16 cellular contexts compared by ENCODE assay signal in the genomic region with DNA sequence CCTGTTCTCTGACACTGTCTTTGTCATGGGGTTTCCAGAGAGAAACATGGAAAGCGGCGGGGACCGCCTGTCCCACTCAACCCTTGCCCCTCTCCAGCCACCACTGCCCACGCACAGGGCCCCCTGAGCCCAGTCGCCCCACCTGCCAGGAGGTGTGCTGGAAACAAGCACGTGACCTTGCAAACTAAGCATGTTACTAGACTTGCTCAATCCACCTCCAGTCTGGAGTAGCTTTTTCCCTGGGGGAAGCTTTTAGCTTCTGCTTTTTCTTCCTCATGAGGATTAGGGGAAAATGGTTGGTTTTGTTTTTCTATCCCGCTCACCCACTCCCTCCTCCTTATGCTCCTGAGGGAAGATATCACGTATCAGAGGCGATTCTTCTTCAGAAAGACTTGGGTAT.
DNase-seq lines count a peak whose midpoint lies in the region; ATAC-seq and TF ChIP-seq lines count a peak whose summit lies in the region.
"Had no signal": no experiment of that assay in that cellular context is flagged by ENCODE, and none has a peak within 500 bp of the region (broad histone marks: within the 10 kb centered on the region; RNA-seq: fewer than 3 reads in every experiment).

No MANE protein-coding gene starts in this region.

- H3K36me3 ChIP-seq in GM23338 (ENCODE audit: insufficient read depth): no peaks in the 10 kb centered on the region
- no peaks in the 10 kb centered on the region for H3K36me3 ChIP-seq in smooth muscle cell (ENCODE audit: low read depth)
- H3K36me3 ChIP-seq in gastroesophageal sphincter: no peaks in the 10 kb centered on the region

- ATAC-seq in GM23338 (no peak), GM18502 (IDR thresholded peaks at IDR 0.05; ENCODE audit: poor library complexity, unreplicated experiment) (no peak), gastroesophageal sphincter (no peak)
- ATAC-seq: Right ventricle myocardium inferior had no signal

- no peaks in the 10 kb centered on the region for H3K27me3 ChIP-seq in GM23338 (ENCODE audit: insufficient read depth)
- peaks cover 6% of the 10 kb centered on the region for H3K27me3 ChIP-seq in smooth muscle cell (ENCODE audit: low read depth)
- H3K27me3 ChIP-seq in gastroesophageal sphincter: no peaks in the 10 kb centered on the region

- H3K4me3 ChIP-seq in GM23338: no peak overlapping the region
- H3K4me3 ChIP-seq in smooth muscle cell: no peak overlapping the region
- H3K4me3 ChIP-seq in gastroesophageal sphincter: no peak overlapping the region

- H3K9me3 Mint-ChIP-seq in GM23338: no peaks in the 10 kb centered on the region
- H3K9me3 Mint-ChIP-seq in mesothelial cell of epicardium: no peaks in the 10 kb centered on the region
- H3K9me3 Mint-ChIP-seq: H9 had no signal

- H3K9me3 ChIP-seq in smooth muscle cell (replicated peaks; ENCODE audit: low read depth): no peaks in the 10 kb centered on the region
- H3K9me3 ChIP-seq in gastroesophageal sphincter: no peaks in the 10 kb centered on the region
- H3K9me3 ChIP-seq: Caco-2 had no signal

- H2AFZ ChIP-seq in GM23338 (peak overlapping the region; percentile 53; the same call in 1 of the 2 replicates), smooth muscle cell (ENCODE audit: low read depth) (no peak overlapping the region)

- TF ChIP-seq POLR2A in gastroesophageal sphincter (IDR thresholded peaks at IDR 0.05): no peak

- TF ChIP-seq EP300 in gastroesophageal sphincter (IDR thresholded peaks at IDR 0.05): no peak

- no peaks in the 10 kb centered on the region for H3K9me2 ChIP-seq in GM23338 (ENCODE audit: insufficient read depth)

- H4K20me1 ChIP-seq in GM23338 (replicated peaks; ENCODE audit: insufficient read depth) (no peaks in the 10 kb centered on the region), smooth muscle cell (ENCODE audit: low read depth) (no peaks in the 10 kb centered on the region)

- H3K27ac ChIP-seq in GM23338 (ENCODE audit: low read depth) (no peak overlapping the region), smooth muscle cell (ENCODE audit: low read depth) (peak overlapping the region; percentile 31), gastroesophageal sphincter (no peak overlapping the region)

- no peak for DNase-seq in GM23338 (ENCODE audit: low spot score)
- DNase-seq in NCI-H2171 (lab: John Stamatoyannopoulos, UW): peak; percentile 55
- DNase-seq in mesothelial cell of epicardium (ENCODE audit: low spot score in 2 of 2, unreplicated experiment in 2 of 2): no peak
- DNase-seq in smooth muscle cell (lab: John Stamatoyannopoulos, UW; ENCODE audit: unreplicated experiment): no peak
- no peak for DNase-seq in NCI-H1417 (lab: John Stamatoyannopoulos, UW)
- DNase-seq in NCI-H1436 (lab: John Stamatoyannopoulos, UW): no peak
- DNase-seq: Caco-2, H9, NCI-H1105 treated with DMSO at 0.1 percent for 48 hours, NCI-H187, NCI-H2107, NCI-H446, NCI-H69 had no signal

- H3K4me2 ChIP-seq in GM23338 (no peak overlapping the region), smooth muscle cell (peak overlapping the region; percentile 44)

- no peak for TF ChIP-seq CTCF in GM23338 (conservative IDR thresholded peaks at IDR 0.05; ENCODE audit: low read depth in 2 of 2)
- TF ChIP-seq CTCF in mesothelial cell of epicardium (IDR thresholded peaks at IDR 0.05; ENCODE audit: unreplicated experiment): no peak
- TF ChIP-seq CTCF in smooth muscle cell (IDR thresholded peaks at IDR 0.05; ENCODE audit: borderline replicate concordance, insufficient read depth, poor library complexity, severe bottlenecking): no peak
- no peak for TF ChIP-seq CTCF in gastroesophageal sphincter (IDR thresholded peaks at IDR 0.05)

- H3K4me1 Mint-ChIP-seq in GM23338 (no peaks in the 10 kb centered on the region; the same call in 1 of the 3 replicates), mesothelial cell of epicardium (peaks cover 38% of the 10 kb centered on the region)

- no peaks in the 10 kb centered on the region for H3K4me1 ChIP-seq in GM23338 (ENCODE audit: insufficient read depth)
- H3K4me1 ChIP-seq in smooth muscle cell (ENCODE audit: low read depth): no peaks in the 10 kb centered on the region
- H3K4me1 ChIP-seq in gastroesophageal sphincter: no peaks in the 10 kb centered on the region

- no peaks in the 10 kb centered on the region for H3K36me3 Mint-ChIP-seq in GM23338 (ENCODE audit: low read depth)
- no peaks in the 10 kb centered on the region for H3K36me3 Mint-ChIP-seq in mesothelial cell of epicardium

- H3K27ac Mint-ChIP-seq in GM23338 (no peak overlapping the region), mesothelial cell of epicardium (peak overlapping the region; percentile 86)

- H3K27me3 Mint-ChIP-seq in GM23338 (ENCODE audit: insufficient read depth, low read depth, poor library complexity) (peaks cover 7% of the 10 kb centered on the region), mesothelial cell of epicardium (ENCODE audit: low read depth) (no peaks in the 10 kb centered on the region)

- WGBS in smooth muscle cell (ENCODE audit: low lambda C conversion rate): 65% methylated on average over 9 of the region's 9 CpGs
- 80 to 87% methylated on average over 2 to 8 of the region's 9 CpGs for WGBS in gastroesophageal sphincter (ENCODE audit: low coverage in 1 of 2), 2 donors

- H3K79me2 ChIP-seq in GM23338 (replicated peaks; ENCODE audit: insufficient read depth): no peaks in the 10 kb centered on the region
- H3K79me2 ChIP-seq in smooth muscle cell (ENCODE audit: low read depth): no peaks in the 10 kb centered on the region

- no peak overlapping the region for H3K9ac ChIP-seq in smooth muscle cell (ENCODE audit: low read depth)

- H3F3A ChIP-seq in GM23338 (replicated peaks; ENCODE audit: low read depth) (no peaks in the 10 kb centered on the region), smooth muscle cell (ENCODE audit: low read depth) (no peaks in the 10 kb centered on the region)

- H3K4me3 Mint-ChIP-seq in GM23338 (no peak overlapping the region), mesothelial cell of epicardium (peak overlapping the region; percentile 21)
- H3K4me3 Mint-ChIP-seq: H9 had no signal

TF ChIP-seq in GM23338, 12 proteins besides CTCF, POLR2A, EP300 and RAD21 (continues in another document):
- TF ChIP-seq JUNB (IDR thresholded peaks at IDR 0.05; ENCODE audit: unreplicated experiment): no peak
- TF ChIP-seq ZNF114 (CRISPR knock-in tag; IDR thresholded peaks at IDR 0.05): no peak
- no peak for TF ChIP-seq POLR2AphosphoS5 (IDR thresholded peaks at IDR 0.05; ENCODE audit: low read depth)
- TF ChIP-seq REST (IDR thresholded peaks at IDR 0.05; ENCODE audit: unreplicated experiment): no peak
- TF ChIP-seq, protein P1, sequence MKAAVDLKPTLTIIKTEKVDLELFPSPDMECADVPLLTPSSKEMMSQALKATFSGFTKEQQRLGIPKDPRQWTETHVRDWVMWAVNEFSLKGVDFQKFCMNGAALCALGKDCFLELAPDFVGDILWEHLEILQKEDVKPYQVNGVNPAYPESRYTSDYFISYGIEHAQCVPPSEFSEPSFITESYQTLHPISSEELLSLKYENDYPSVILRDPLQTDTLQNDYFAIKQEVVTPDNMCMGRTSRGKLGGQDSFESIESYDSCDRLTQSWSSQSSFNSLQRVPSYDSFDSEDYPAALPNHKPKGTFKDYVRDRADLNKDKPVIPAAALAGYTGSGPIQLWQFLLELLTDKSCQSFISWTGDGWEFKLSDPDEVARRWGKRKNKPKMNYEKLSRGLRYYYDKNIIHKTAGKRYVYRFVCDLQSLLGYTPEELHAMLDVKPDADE (IDR thresholded peaks at IDR 0.05): no peak
- no peak for TF ChIP-seq EZH2phosphoT487 (IDR thresholded peaks at IDR 0.05; ENCODE audit: unreplicated experiment)
- TF ChIP-seq ZNF331 (CRISPR knock-in tag; IDR thresholded peaks at IDR 0.05; ENCODE audit: low read depth): no peak
- no peak for TF ChIP-seq EZH2 (IDR thresholded peaks at IDR 0.05; ENCODE audit: low read depth, unreplicated experiment)
